ENCODE assay signal across 8 cellular contexts in the genomic region with DNA sequence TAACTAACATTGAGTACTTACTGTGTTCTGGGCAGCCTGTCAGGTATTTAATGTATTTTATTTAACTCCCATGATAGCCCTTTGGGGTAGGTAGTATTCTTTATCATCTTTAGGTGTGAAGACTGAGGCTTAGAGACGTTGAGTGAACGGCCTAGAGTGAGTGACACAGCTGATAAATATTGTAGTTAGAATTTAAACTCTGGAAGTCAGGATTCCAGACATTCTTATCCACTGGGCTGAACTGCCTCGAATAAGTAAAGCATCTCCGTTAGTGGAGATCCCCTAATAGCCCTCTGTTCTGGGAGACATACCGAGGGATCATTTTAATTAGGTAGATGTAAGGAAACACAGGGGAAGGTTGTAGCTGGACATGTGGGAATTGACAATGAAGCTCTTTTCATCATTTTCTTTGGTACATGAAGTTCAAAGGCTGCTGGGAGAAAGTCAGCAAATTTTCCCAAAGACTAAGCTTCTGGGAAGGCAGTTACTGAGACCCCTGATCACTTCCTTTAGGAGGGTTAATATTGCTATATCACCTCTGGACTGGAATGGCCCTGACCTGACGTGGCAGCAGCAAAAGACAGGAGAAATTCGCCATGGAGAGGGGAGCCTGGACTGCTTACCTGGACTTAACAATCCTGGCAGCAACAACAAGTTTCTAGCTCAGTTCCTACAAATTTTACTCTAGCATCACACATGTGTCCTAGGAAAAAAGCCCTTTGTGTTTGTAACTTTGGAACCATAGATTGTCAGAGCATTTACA. TPM values are rescaled to one million over a fixed set of nuclear protein-coding genes. Genes with fewer than 3 reads are reported as not detected.
A peak's percentile ranks its signal among the peaks of the same experiment; 100 is the strongest.
DNase-seq lines count a peak whose midpoint lies in the region; ATAC-seq and TF ChIP-seq lines count a peak whose summit lies in the region.

No MANE protein-coding gene starts in this region.

- no peaks in the 10 kb centered on the region for H3K79me2 ChIP-seq in HCT116 (ENCODE audit: insufficient read depth, low read length)

- no peak overlapping the region for H3K9ac ChIP-seq in HCT116 (ENCODE audit: low read length)

- no peak for TF ChIP-seq CTCF in AG04450 (IDR thresholded peaks at IDR 0.05; ENCODE audit: low read depth, low read length)
- no peak for TF ChIP-seq CTCF in HCT116 (IDR thresholded peaks at IDR 0.05 in 2 of 3, conservative IDR thresholded peaks at IDR 0.05 in 1 of 3; ENCODE audit: borderline replicate concordance in 1 of 3, insufficient read depth in 1 of 3, low read depth in 2 of 3, low read length in 2 of 3)
- TF ChIP-seq CTCF in brain microvascular endothelial cell (IDR thresholded peaks at IDR 0.05; ENCODE audit: low read depth, low read length, missing control alignments): no peak
- no peak for TF ChIP-seq CTCF in Peyer's patch (IDR thresholded peaks at IDR 0.05)

- H3K9me3 ChIP-seq in AG04450 (ENCODE audit: control insufficient read depth, insufficient read depth, low read length): no peaks in the 10 kb centered on the region
- H3K9me3 ChIP-seq in HCT116 (ENCODE audit: control insufficient read depth in 1 of 2, insufficient read depth in 1 of 2, low read depth in 1 of 2, low read length in 2 of 2): no peaks in the 10 kb centered on the region
- no peaks in the 10 kb centered on the region for H3K9me3 ChIP-seq in mesodermal cell (ENCODE audit: control insufficient read depth, low read length)
- no peaks in the 10 kb centered on the region for H3K9me3 ChIP-seq in Peyer's patch

- H3K4me3 ChIP-seq in AG04450 (ENCODE audit: low read depth, low read length): peak overlapping the region; percentile 49
- H3K4me3 ChIP-seq in HCT116 (replicated peaks in 1 of 2; ENCODE audit: low read depth in 1 of 2, low read length in 2 of 2): peak overlapping the region in 1 of 2 experiments; percentile 17; a peak in 1 of 4 replicates
- H3K4me3 ChIP-seq in brain microvascular endothelial cell (ENCODE audit: low read depth, low read length): peak overlapping the region; percentile 50
- peak overlapping the region; percentile 27 for H3K4me3 ChIP-seq in mesodermal cell (ENCODE audit: extremely low read depth, insufficient read depth, low read length, poor library complexity, severe bottlenecking)
- peak overlapping the region in 1 of 4 donors; percentile 9 for H3K4me3 ChIP-seq in Peyer's patch

- H3K4me1 ChIP-seq in HCT116 (ENCODE audit: control insufficient read depth in 1 of 2, insufficient read depth in 2 of 2, low read length in 2 of 2) (peaks cover 0 to 17% of the 10 kb centered on the region in 2 experiments; a peak in 2 of 4 replicates), mesodermal cell (ENCODE audit: control insufficient read depth, insufficient read depth, low read length, poor library complexity, severe bottlenecking) (peaks cover 5% of the 10 kb centered on the region), Peyer's patch (no peaks in the 10 kb centered on the region)

- no peak for TF ChIP-seq POLR2A in HCT116 (IDR thresholded peaks at IDR 0.05; ENCODE audit: borderline replicate concordance, extremely low read depth, insufficient read depth, insufficient read length)
- TF ChIP-seq POLR2A in Peyer's patch (IDR thresholded peaks at IDR 0.05): no peak

- H3K27me3 ChIP-seq in AG04450 (ENCODE audit: control insufficient read depth, insufficient read depth, low read length): no peaks in the 10 kb centered on the region
- H3K27me3 ChIP-seq in HCT116 (ENCODE audit: insufficient read depth, low read length): no peaks in the 10 kb centered on the region
- H3K27me3 ChIP-seq in brain microvascular endothelial cell (replicated peaks): no peaks in the 10 kb centered on the region
- H3K27me3 ChIP-seq in Peyer's patch: no peaks in the 10 kb centered on the region

- peak overlapping the region; percentile 68 for H3K4me2 ChIP-seq in HCT116 (ENCODE audit: low read length)

- RAD21 ChIA-PET in HCT116 (lab: Charles Lee; ENCODE audit: low non-redundant PET in 1 of 2, low total read pairs in 2 of 2, uncharacterized antibody in 2 of 2, unreplicated experiment in 2 of 2): interaction anchor here (0.6 to 1.6 kb wide), 9 partner anchors 86 to 839 kb away, joined by 3 to 9 read pairs (median 4); no protein-coding TSS in a partner anchor

- CTCF ChIA-PET in AG04450 (lab: Charles Lee): interaction anchor here (0.5 to 3.7 kb wide), 78 partner anchors 10 to 956 kb away, joined by 3 to 83 read pairs (median 5); partner anchors contain the start of genes CLASP2 and PDCD6IP
- CTCF ChIA-PET in HCT116 (lab: Charles Lee): interaction anchor here (0.5 to 2.1 kb wide), 28 partner anchors 9 to 839 kb away, joined by 3 to 33 read pairs (median 4); partner anchors contain the start of gene PDCD6IP

- H3K36me3 ChIP-seq in HCT116 (ENCODE audit: control insufficient read depth in 1 of 2, insufficient read depth in 2 of 2, low read length in 2 of 2): no peaks in the 10 kb centered on the region
- no peaks in the 10 kb centered on the region for H3K36me3 ChIP-seq in brain microvascular endothelial cell (replicated peaks)
- no peaks in the 10 kb centered on the region for H3K36me3 ChIP-seq in mesodermal cell (ENCODE audit: control insufficient read depth, insufficient read depth, low read length)
- no peaks in the 10 kb centered on the region for H3K36me3 ChIP-seq in Peyer's patch

- intact Hi-C loops in HCT116 (cut with micrococcal nuclease): loop anchor here (1.0 to 2.0 kb wide), 3 partner anchors 150 to 840 kb away; no protein-coding TSS in a partner anchor

- in situ Hi-C loops in brain microvascular endothelial cell (cut with HindIII; ENCODE audit: low pct_ligation_motif_present, low sequenced_read_pairs): loop anchor here (25.0 kb wide), 1 partner anchor 149 kb away; no protein-coding TSS in a partner anchor

- no peak for TF ChIP-seq RAD21 in HCT116 (IDR thresholded peaks at IDR 0.05; ENCODE audit: low read depth)

- no peak overlapping the region for H2AFZ ChIP-seq in HCT116 (ENCODE audit: low read depth, low read length, poor library complexity, severe bottlenecking)

- H4K20me1 ChIP-seq in HCT116 (ENCODE audit: insufficient read depth): no peaks in the 10 kb centered on the region

- no TSS peak for BruUV-seq in HCT116 (replicated peaks; lab: Mats Ljungman, UMichigan)

- ATAC-seq in HCT116: peak; percentile 50
- no peak for ATAC-seq in HG03097 (IDR thresholded peaks at IDR 0.05; ENCODE audit: low FRiP score, unreplicated experiment)

- H3K9me2 ChIP-seq in HCT116 (ENCODE audit: insufficient read depth): no peaks in the 10 kb centered on the region

- H3K27ac ChIP-seq in AG04450 (ENCODE audit: low read depth, low read length) (no peak overlapping the region), HCT116 (ENCODE audit: low read depth, low read length) (no peak overlapping the region), brain microvascular endothelial cell (no peak overlapping the region), mesodermal cell (ENCODE audit: low read depth, low read length, severe bottlenecking) (no peak overlapping the region), Peyer's patch (no peak overlapping the region)

- no peak for DNase-seq in AG04450 (ENCODE audit: low read depth, low spot score)
- DNase-seq in HCT116 (ENCODE audit: low read depth, low spot score): no peak
- DNase-seq in brain microvascular endothelial cell: peak; percentile 24
- no peak for DNase-seq in stimulated activated CD4-positive, alpha-beta T cell treated with anti-CD3 and anti-CD28 coated beads, Interleukin-4, amount 100 ng/mL, for 1 hour
- DNase-seq in NCI-H748 treated with DMSO at 0.1 percent for 48 hours (lab: John Stamatoyannopoulos, UW): no peak
- no peak for DNase-seq in Peyer's patch

- POLR2A ChIA-PET in AG04450 (lab: Yijun Ruan, JAX): interaction anchor here (0.9 kb wide), 1 partner anchor 11 kb away, joined by 3 read pairs; the partner anchor contains the start of gene PDCD6IP
- POLR2A ChIA-PET in HCT116 (lab: Charles Lee): interaction anchor here (1.0 kb wide), 2 partner anchors 12 to 346 kb away, joined by 3 to 5 read pairs; partner anchors contain the start of gene PDCD6IP

- 69 to 76% methylated on average over 4 of the region's 7 CpGs for WGBS in mesodermal cell (ENCODE audit: insufficient coverage in 2 of 2), 2 experiments

TF ChIP-seq in HCT116, 20 proteins besides CTCF, POLR2A, EP300 and RAD21 (continues in another document):
- no peak for TF ChIP-seq ZFX (IDR thresholded peaks at IDR 0.05)
- no peak for TF ChIP-seq ZNF274 (IDR thresholded peaks at IDR 0.05; ENCODE audit: low read depth, low read length)
- TF ChIP-seq, protein P1, sequence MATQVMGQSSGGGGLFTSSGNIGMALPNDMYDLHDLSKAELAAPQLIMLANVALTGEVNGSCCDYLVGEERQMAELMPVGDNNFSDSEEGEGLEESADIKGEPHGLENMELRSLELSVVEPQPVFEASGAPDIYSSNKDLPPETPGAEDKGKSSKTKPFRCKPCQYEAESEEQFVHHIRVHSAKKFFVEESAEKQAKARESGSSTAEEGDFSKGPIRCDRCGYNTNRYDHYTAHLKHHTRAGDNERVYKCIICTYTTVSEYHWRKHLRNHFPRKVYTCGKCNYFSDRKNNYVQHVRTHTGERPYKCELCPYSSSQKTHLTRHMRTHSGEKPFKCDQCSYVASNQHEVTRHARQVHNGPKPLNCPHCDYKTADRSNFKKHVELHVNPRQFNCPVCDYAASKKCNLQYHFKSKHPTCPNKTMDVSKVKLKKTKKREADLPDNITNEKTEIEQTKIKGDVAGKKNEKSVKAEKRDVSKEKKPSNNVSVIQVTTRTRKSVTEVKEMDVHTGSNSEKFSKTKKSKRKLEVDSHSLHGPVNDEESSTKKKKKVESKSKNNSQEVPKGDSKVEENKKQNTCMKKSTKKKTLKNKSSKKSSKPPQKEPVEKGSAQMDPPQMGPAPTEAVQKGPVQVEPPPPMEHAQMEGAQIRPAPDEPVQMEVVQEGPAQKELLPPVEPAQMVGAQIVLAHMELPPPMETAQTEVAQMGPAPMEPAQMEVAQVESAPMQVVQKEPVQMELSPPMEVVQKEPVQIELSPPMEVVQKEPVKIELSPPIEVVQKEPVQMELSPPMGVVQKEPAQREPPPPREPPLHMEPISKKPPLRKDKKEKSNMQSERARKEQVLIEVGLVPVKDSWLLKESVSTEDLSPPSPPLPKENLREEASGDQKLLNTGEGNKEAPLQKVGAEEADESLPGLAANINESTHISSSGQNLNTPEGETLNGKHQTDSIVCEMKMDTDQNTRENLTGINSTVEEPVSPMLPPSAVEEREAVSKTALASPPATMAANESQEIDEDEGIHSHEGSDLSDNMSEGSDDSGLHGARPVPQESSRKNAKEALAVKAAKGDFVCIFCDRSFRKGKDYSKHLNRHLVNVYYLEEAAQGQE (IDR thresholded peaks at IDR 0.05; ENCODE audit: low read depth): no peak
- TF ChIP-seq, protein P2, sequence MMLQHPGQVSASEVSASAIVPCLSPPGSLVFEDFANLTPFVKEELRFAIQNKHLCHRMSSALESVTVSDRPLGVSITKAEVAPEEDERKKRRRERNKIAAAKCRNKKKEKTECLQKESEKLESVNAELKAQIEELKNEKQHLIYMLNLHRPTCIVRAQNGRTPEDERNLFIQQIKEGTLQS (IDR thresholded peaks at IDR 0.05): no peak

RNA-seq across cellular contexts. Expression of gene PDCD6IP, which starts 11.7 kb away (rescaled TPM):
- polyA plus RNA-seq in AG04450 (2011; rRNA removed): 134 and 188 TPM in 2 replicates
- polyA minus RNA-seq in AG04450 (2011; rRNA and poly(A)+ RNA removed): 90.5 and 108 TPM in 2 replicates
- total RNA-seq in HCT116 (2021; ENCODE audit: unreplicated experiment): 241 TPM
- 114 and 133 TPM in 2 replicates for polyA plus RNA-seq in HCT116 (2012)
- 112 TPM for polyA plus RNA-seq in mesodermal cell (2013, experiment 1 of 2)
- polyA plus RNA-seq in mesodermal cell (2013, experiment 2 of 2): 97.1 TPM
- total RNA-seq in Peyer's patch: 100 to 1,000 TPM in 3 of 4 donors, 10 to 100 TPM in 1; 49.5 to 151 (median 136) TPM
